2 cellular contexts compared by ENCODE assay signal in genomic region chr19:19230999-19231398, GRCh38.
TF ChIP-seq lines count a peak whose summit lies in the region.

No MANE protein-coding gene starts in this region.

TF ChIP-seq in HEK293, 187 proteins besides CTCF, POLR2A, EP300 and RAD21:
- no peak for TF ChIP-seq ZNF148 (tag by site-specific recombination; IDR thresholded peaks at IDR 0.05; ENCODE audit: borderline replicate concordance)
- TF ChIP-seq ZSCAN5A (tag by site-specific recombination; IDR thresholded peaks at IDR 0.05), result no peak
- TF ChIP-seq ZNF692 (tag by site-specific recombination; IDR thresholded peaks at IDR 0.05), result 0 out of 2 replicates have a peak, but pooled peaks have one; percentile 0
- TF ChIP-seq YY2 (tag by site-specific recombination; IDR thresholded peaks at IDR 0.05), result no peak

TF ChIP-seq in K562, 482 proteins besides CTCF, POLR2A, EP300 and RAD21:
- TF ChIP-seq E2F5 (CRISPR knock-in tag; IDR thresholded peaks at IDR 0.05), result no peak
- no peak for TF ChIP-seq HOXB6 (CRISPR knock-in tag; IDR thresholded peaks at IDR 0.05; ENCODE audit: borderline replicate concordance)
- TF ChIP-seq MIER1 (IDR thresholded peaks at IDR 0.05; ENCODE audit: low read depth), result no peak
- TF ChIP-seq CBX5 (IDR thresholded peaks at IDR 0.05; ENCODE audit: borderline replicate concordance, low read depth), result no peak
- TF ChIP-seq ARID2 (IDR thresholded peaks at IDR 0.05), result no peak
- no peak for TF ChIP-seq FUS (optimal IDR thresholded peaks at IDR 0.05; ENCODE audit: low read depth, low read length)
- TF ChIP-seq ZNF699 (CRISPR knock-in tag; IDR thresholded peaks at IDR 0.05; ENCODE audit: insufficient replicate concordance), result no peak
- TF ChIP-seq FOS (IDR thresholded peaks at IDR 0.05; ENCODE audit: extremely low read depth, insufficient read length), result no peak
TF ChIP-seq in K562: peak in this region for 0.
